Comparison of ENCODE assay signal across 14 cellular contexts in genomic region chr4:1472911-1473518, GRCh38.
"Had no signal": no experiment of that assay in that cellular context is flagged by ENCODE, and none has a peak within 500 bp of the region (broad histone marks: within the 10 kb centered on the region; RNA-seq: fewer than 3 reads in every experiment).

No MANE protein-coding gene starts in this region.

- H3K27ac Mint-ChIP-seq: activated CD8-positive, alpha-beta T cell treated with anti-CD3 and anti-CD28 coated beads for 36 hours; nephron; progenitor cell of endocrine pancreas; stimulated activated naive CD8-positive, alpha-beta T cell treated with anti-CD3 and anti-CD28 coated beads, Interleukin-15, Interleukin-2, amounts not matched to agents 100 ng/mL and 50 ng/mL, for 24 hours had no signal

- DNase-seq: activated CD8-positive, alpha-beta T cell treated with anti-CD3 and anti-CD28 coated beads for 36 hours; activated T-cell treated with anti-CD3 and anti-CD28 coated beads, Interleukin-2, amount 50 U/mL, for 4 hours; mesendoderm; occipital lobe; stimulated activated CD4-positive, alpha-beta T cell treated with anti-CD3 and anti-CD28 coated beads, Interleukin-4, amount 100 ng/mL, for 4 hours; stimulated activated CD8-positive, alpha-beta memory T cell treated with anti-CD3 and anti-CD28 coated beads, Interleukin-4, amount 100 ng/mL, for 48 hours; SW 1271 had no signal

- H3K4me3 ChIP-seq: heart right ventricle, smooth muscle cell, upper lobe of left lung had no signal

- H3K27me3 ChIP-seq: SJCRH30 had no signal

- H3K4me2 ChIP-seq: smooth muscle cell had no signal

- H3K36me3 ChIP-seq: heart right ventricle, SJCRH30, upper lobe of left lung had no signal

- H3K4me1 Mint-ChIP-seq: nephron had no signal

- H3K9me3 ChIP-seq: heart right ventricle, upper lobe of left lung had no signal

- H3K4me3 Mint-ChIP-seq: activated CD8-positive, alpha-beta T cell treated with anti-CD3 and anti-CD28 coated beads for 36 hours; activated T-cell treated with anti-CD3 and anti-CD28 coated beads, Interleukin-2, amount 50 U/mL, for 4 hours; nephron; stimulated activated naive CD8-positive, alpha-beta T cell treated with anti-CD3 and anti-CD28 coated beads, Interleukin-15, Interleukin-2, amounts not matched to agents 100 ng/mL and 50 ng/mL, for 24 hours had no signal

- H3K27ac ChIP-seq: heart right ventricle, upper lobe of left lung had no signal
